Comparison of ENCODE assay signal across 1 cellular context in genomic region chr5:31476607-31477200, GRCh38.
TF ChIP-seq lines count a peak whose summit lies in the region.

No MANE protein-coding gene starts in this region.

TF ChIP-seq in HepG2, 621 proteins besides CTCF, POLR2A, EP300 and RAD21:
- TF ChIP-seq ARID3A (IDR thresholded peaks at IDR 0.05; ENCODE audit: low read depth, low read length) (no peak), ELF3 (CRISPR knock-in tag; IDR thresholded peaks at IDR 0.05) (no peak), FOXK2 (IDR thresholded peaks at IDR 0.05) (no peak), ZSCAN21 (CRISPR knock-in tag; IDR thresholded peaks at IDR 0.05; ENCODE audit: borderline replicate concordance) (no peak), ZNF737 (CRISPR knock-in tag; IDR thresholded peaks at IDR 0.05; ENCODE audit: borderline replicate concordance) (no peak), SRF (IDR thresholded peaks at IDR 0.05; ENCODE audit: low read depth, low read length) (no peak), ZXDC (CRISPR knock-in tag; IDR thresholded peaks at IDR 0.05) (no peak), NR1H2 (CRISPR knock-in tag; IDR thresholded peaks at IDR 0.05; ENCODE audit: borderline replicate concordance, low read depth) (no peak), ZNF557 (CRISPR knock-in tag; IDR thresholded peaks at IDR 0.05) (no peak), ZNF234 (CRISPR knock-in tag; conservative IDR thresholded peaks at IDR 0.05) (no peak), ZNF275 (CRISPR knock-in tag; IDR thresholded peaks at IDR 0.05; ENCODE audit: borderline replicate concordance) (no peak), RBAK (CRISPR knock-in tag; IDR thresholded peaks at IDR 0.05) (no peak), TOE1 (CRISPR knock-in tag; IDR thresholded peaks at IDR 0.05) (no peak), HOXA9 (CRISPR knock-in tag; IDR thresholded peaks at IDR 0.05; ENCODE audit: borderline replicate concordance) (no peak), TEF (CRISPR knock-in tag; IDR thresholded peaks at IDR 0.05) (no peak), PAX8 (CRISPR knock-in tag; IDR thresholded peaks at IDR 0.05; ENCODE audit: borderline replicate concordance) (no peak), KDM5A (IDR thresholded peaks at IDR 0.05; ENCODE audit: borderline replicate concordance, low read length) (no peak), ZC3H13 (CRISPR knock-in tag; IDR thresholded peaks at IDR 0.05) (no peak), JARID2 (CRISPR knock-in tag; IDR thresholded peaks at IDR 0.05; ENCODE audit: insufficient replicate concordance) (no peak), TBL1XR1 (IDR thresholded peaks at IDR 0.05; ENCODE audit: borderline replicate concordance, low read length, partially characterized antibody) (no peak)
